Comparison of ENCODE assay signal across 1 cellular context in the genomic region with DNA sequence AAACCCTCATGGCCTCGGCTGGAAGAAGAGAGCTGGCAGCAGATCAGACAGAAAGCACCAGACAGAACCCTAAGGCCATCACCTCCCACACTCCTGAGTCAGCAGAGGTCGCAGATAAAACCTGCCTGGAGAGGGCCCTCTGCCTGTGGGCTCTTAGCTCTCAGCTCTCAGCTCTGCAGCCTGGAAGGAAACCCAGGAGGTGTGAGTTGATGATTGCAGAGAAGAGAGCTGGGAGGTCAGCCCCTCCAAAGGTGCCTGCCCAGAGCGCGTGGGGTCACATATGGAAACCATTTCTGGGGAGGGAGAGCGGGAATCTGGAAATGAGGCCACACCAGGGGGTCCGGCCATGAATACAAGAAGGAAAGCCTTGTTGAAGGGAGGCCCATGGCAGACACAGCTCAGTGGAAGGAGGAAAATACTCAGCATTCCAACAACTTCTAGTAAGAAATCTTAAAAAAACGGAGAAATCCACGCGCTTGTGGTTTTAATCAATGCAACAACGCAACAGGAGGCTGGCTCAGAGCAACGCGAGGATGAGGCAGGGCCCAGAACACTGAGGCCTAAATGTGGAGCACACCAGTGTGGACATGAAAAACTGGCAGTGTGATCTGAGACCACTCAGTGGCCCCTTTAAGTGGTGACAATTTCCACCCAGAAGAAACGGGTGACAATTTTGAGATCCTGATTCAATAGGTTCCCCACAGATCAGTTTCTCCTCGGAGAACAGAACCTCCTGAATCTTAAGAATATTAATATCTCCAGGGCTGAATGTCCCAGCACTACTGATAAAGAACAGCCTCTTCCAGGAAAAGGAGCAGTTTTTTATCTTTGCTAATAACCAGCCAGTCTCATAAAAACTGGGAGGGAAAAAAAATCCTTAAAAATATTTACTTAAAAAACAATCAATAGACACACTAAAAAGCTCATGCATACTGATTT.
TF ChIP-seq lines count a peak whose summit lies in the region.

No MANE protein-coding gene starts in this region.

TF ChIP-seq in K562, 482 proteins besides CTCF, POLR2A, EP300 and RAD21 (continued from another document and continues in another):
- TF ChIP-seq ELF4 (CRISPR knock-in tag; IDR thresholded peaks at IDR 0.05) (no peak), RBM22 (IDR thresholded peaks at IDR 0.05; ENCODE audit: low read depth, low read length, poor library complexity, severe bottlenecking) (no peak), FOXP1 (CRISPR knock-in tag; IDR thresholded peaks at IDR 0.05) (no peak), SP2 (IDR thresholded peaks at IDR 0.05; ENCODE audit: extremely low read depth, low read depth, low read length, poor library complexity, severe bottlenecking) (no peak), ZNF584 (CRISPR knock-in tag; IDR thresholded peaks at IDR 0.05; ENCODE audit: low read depth) (no peak), KDM5B (IDR thresholded peaks at IDR 0.05; ENCODE audit: insufficient replicate concordance, low read depth, low read length) (no peak), ZNF143 (CRISPR knock-in tag; IDR thresholded peaks at IDR 0.05) (no peak), GATA2 (CRISPR knock-in tag; IDR thresholded peaks at IDR 0.05) (no peak), ZNF57 (CRISPR knock-in tag; IDR thresholded peaks at IDR 0.05) (no peak), E2F8 (IDR thresholded peaks at IDR 0.05; ENCODE audit: low read depth, partially characterized antibody) (no peak), ZSCAN29 (IDR thresholded peaks at IDR 0.05) (no peak), CTCFL (IDR thresholded peaks at IDR 0.05; ENCODE audit: borderline replicate concordance, insufficient read depth, low read depth, low read length, poor library complexity, severe bottlenecking) (no peak), KAT7 (CRISPR knock-in tag; IDR thresholded peaks at IDR 0.05; ENCODE audit: borderline replicate concordance) (no peak), CBFA2T2 (conservative IDR thresholded peaks at IDR 0.05) (0 out of 2 replicates have a peak, but pooled peaks have one; percentile 13), CAMTA2 (CRISPR knock-in tag; conservative IDR thresholded peaks at IDR 0.05) (no peak), TCFL5 (CRISPR knock-in tag; conservative IDR thresholded peaks at IDR 0.05) (no peak), TCF7 (IDR thresholded peaks at IDR 0.05; ENCODE audit: borderline replicate concordance) (peak; percentile 86; the same call in 1 of the 2 replicates), RBM34 (IDR thresholded peaks at IDR 0.05; ENCODE audit: borderline replicate concordance, insufficient read depth, low read length) (no peak), ZNF212 (CRISPR knock-in tag; IDR thresholded peaks at IDR 0.05) (no peak), ARID1B (IDR thresholded peaks at IDR 0.05) (peak; percentile 45; the same call in 1 of the 2 replicates), RAD51 (IDR thresholded peaks at IDR 0.05; ENCODE audit: borderline replicate concordance, low read depth) (no peak), RBM15 (IDR thresholded peaks at IDR 0.05; ENCODE audit: insufficient read depth, low read length) (no peak), ZNF217 (CRISPR knock-in tag; IDR thresholded peaks at IDR 0.05) (no peak), SMAD3 (CRISPR knock-in tag; conservative IDR thresholded peaks at IDR 0.05) (no peak), CBX8 (IDR thresholded peaks at IDR 0.05; ENCODE audit: borderline replicate concordance, extremely low read depth, low read depth, low read length, poor library complexity, severe bottlenecking) (no peak), U2AF2 (optimal IDR thresholded peaks at IDR 0.05; ENCODE audit: low read depth, low read length) (no peak), KAT2B (IDR thresholded peaks at IDR 0.05; ENCODE audit: low read depth, low read length) (no peak), SMAD1 (IDR thresholded peaks at IDR 0.05; ENCODE audit: low read depth, low read length, partially characterized antibody) (no peak), THRAP3 (IDR thresholded peaks at IDR 0.05; ENCODE audit: borderline replicate concordance) (no peak), HDAC8 (tag; IDR thresholded peaks at IDR 0.05) (no peak), MAFK (IDR thresholded peaks at IDR 0.05; ENCODE audit: low read length) (peak; percentile 72), HMGXB4 (CRISPR knock-in tag; IDR thresholded peaks at IDR 0.05) (no peak), SMARCA4 (IDR thresholded peaks at IDR 0.05) (0 out of 2 replicates have a peak, but pooled peaks have one; percentile 37), RBFOX2 (IDR thresholded peaks at IDR 0.05; ENCODE audit: low read depth, low read length) (no peak), ZNF75A (CRISPR knock-in tag; IDR thresholded peaks at IDR 0.05) (no peak), GTF2F1 (IDR thresholded peaks at IDR 0.05; ENCODE audit: low read depth, low read length) (no peak), C11orf30 (IDR thresholded peaks at IDR 0.05; ENCODE audit: low read depth) (peak; percentile 78), EZH2 (IDR thresholded peaks at IDR 0.05; ENCODE audit: borderline replicate concordance, low read depth, low read length) (no peak), STAT5B (CRISPR knock-in tag; IDR thresholded peaks at IDR 0.05) (no peak), HEY1 (CRISPR knock-in tag; IDR thresholded peaks at IDR 0.05; ENCODE audit: borderline replicate concordance) (no peak), FUS (optimal IDR thresholded peaks at IDR 0.05; ENCODE audit: low read depth, low read length) (no peak), ZNF444 (CRISPR knock-in tag; IDR thresholded peaks at IDR 0.05) (no peak), ZNF324 (CRISPR knock-in tag; IDR thresholded peaks at IDR 0.05) (no peak), ZNF780A (CRISPR knock-in tag; IDR thresholded peaks at IDR 0.05) (no peak), NFE2 (IDR thresholded peaks at IDR 0.05; ENCODE audit: low read depth) (peak; percentile 57), SIN3A (IDR thresholded peaks at IDR 0.05; ENCODE audit: borderline replicate concordance in 2 of 2, control insufficient read depth in 1 of 2, low read depth in 2 of 2, low read length in 2 of 2) (no peak), NELFE (IDR thresholded peaks at IDR 0.05; ENCODE audit: insufficient read depth, insufficient read length) (no peak), STAT5A (IDR thresholded peaks at IDR 0.05; ENCODE audit: borderline replicate concordance, low read length) (no peak), LARP7 (IDR thresholded peaks at IDR 0.05) (no peak), ZNF316 (IDR thresholded peaks at IDR 0.05) (peak; percentile 81)
- TF ChIP-seq, protein P1, sequence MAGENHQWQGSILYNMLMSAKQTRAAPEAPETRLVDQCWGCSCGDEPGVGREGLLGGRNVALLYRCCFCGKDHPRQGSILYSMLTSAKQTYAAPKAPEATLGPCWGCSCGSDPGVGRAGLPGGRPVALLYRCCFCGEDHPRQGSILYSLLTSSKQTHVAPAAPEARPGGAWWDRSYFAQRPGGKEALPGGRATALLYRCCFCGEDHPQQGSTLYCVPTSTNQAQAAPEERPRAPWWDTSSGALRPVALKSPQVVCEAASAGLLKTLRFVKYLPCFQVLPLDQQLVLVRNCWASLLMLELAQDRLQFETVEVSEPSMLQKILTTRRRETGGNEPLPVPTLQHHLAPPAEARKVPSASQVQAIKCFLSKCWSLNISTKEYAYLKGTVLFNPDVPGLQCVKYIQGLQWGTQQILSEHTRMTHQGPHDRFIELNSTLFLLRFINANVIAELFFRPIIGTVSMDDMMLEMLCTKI (IDR thresholded peaks at IDR 0.05; ENCODE audit: partially characterized antibody): no peak
- TF ChIP-seq, protein P2, sequence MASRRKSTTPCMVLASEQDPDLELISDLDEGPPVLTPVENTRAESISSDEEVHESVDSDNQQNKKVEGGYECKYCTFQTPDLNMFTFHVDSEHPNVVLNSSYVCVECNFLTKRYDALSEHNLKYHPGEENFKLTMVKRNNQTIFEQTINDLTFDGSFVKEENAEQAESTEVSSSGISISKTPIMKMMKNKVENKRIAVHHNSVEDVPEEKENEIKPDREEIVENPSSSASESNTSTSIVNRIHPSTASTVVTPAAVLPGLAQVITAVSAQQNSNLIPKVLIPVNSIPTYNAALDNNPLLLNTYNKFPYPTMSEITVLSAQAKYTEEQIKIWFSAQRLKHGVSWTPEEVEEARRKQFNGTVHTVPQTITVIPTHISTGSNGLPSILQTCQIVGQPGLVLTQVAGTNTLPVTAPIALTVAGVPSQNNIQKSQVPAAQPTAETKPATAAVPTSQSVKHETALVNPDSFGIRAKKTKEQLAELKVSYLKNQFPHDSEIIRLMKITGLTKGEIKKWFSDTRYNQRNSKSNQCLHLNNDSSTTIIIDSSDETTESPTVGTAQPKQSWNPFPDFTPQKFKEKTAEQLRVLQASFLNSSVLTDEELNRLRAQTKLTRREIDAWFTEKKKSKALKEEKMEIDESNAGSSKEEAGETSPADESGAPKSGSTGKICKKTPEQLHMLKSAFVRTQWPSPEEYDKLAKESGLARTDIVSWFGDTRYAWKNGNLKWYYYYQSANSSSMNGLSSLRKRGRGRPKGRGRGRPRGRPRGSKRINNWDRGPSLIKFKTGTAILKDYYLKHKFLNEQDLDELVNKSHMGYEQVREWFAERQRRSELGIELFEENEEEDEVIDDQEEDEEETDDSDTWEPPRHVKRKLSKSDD (conservative IDR thresholded peaks at IDR 0.05; ENCODE audit: low read length): no peak
- TF ChIP-seq, protein P3, sequence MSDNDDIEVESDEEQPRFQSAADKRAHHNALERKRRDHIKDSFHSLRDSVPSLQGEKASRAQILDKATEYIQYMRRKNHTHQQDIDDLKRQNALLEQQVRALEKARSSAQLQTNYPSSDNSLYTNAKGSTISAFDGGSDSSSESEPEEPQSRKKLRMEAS (CRISPR knock-in tag; IDR thresholded peaks at IDR 0.05): no peak
- TF ChIP-seq, protein P4, sequence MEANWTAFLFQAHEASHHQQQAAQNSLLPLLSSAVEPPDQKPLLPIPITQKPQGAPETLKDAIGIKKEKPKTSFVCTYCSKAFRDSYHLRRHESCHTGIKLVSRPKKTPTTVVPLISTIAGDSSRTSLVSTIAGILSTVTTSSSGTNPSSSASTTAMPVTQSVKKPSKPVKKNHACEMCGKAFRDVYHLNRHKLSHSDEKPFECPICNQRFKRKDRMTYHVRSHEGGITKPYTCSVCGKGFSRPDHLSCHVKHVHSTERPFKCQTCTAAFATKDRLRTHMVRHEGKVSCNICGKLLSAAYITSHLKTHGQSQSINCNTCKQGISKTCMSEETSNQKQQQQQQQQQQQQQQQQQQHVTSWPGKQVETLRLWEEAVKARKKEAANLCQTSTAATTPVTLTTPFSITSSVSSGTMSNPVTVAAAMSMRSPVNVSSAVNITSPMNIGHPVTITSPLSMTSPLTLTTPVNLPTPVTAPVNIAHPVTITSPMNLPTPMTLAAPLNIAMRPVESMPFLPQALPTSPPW (CRISPR knock-in tag; IDR thresholded peaks at IDR 0.05): no peak
- TF ChIP-seq, protein P5, sequence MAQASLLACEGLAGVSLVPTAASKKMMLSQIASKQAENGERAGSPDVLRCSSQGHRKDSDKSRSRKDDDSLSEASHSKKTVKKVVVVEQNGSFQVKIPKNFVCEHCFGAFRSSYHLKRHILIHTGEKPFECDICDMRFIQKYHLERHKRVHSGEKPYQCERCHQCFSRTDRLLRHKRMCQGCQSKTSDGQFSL (CRISPR knock-in tag; IDR thresholded peaks at IDR 0.05): no peak
- TF ChIP-seq, protein P5 (tag; IDR thresholded peaks at IDR 0.05): no peak
- TF ChIP-seq, protein P6, sequence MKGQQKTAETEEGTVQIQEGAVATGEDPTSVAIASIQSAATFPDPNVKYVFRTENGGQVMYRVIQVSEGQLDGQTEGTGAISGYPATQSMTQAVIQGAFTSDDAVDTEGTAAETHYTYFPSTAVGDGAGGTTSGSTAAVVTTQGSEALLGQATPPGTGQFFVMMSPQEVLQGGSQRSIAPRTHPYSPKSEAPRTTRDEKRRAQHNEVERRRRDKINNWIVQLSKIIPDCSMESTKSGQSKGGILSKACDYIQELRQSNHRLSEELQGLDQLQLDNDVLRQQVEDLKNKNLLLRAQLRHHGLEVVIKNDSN (CRISPR knock-in tag; IDR thresholded peaks at IDR 0.05): no peak
